Comparison of ENCODE assay signal across 3 cellular contexts in the genomic region with DNA sequence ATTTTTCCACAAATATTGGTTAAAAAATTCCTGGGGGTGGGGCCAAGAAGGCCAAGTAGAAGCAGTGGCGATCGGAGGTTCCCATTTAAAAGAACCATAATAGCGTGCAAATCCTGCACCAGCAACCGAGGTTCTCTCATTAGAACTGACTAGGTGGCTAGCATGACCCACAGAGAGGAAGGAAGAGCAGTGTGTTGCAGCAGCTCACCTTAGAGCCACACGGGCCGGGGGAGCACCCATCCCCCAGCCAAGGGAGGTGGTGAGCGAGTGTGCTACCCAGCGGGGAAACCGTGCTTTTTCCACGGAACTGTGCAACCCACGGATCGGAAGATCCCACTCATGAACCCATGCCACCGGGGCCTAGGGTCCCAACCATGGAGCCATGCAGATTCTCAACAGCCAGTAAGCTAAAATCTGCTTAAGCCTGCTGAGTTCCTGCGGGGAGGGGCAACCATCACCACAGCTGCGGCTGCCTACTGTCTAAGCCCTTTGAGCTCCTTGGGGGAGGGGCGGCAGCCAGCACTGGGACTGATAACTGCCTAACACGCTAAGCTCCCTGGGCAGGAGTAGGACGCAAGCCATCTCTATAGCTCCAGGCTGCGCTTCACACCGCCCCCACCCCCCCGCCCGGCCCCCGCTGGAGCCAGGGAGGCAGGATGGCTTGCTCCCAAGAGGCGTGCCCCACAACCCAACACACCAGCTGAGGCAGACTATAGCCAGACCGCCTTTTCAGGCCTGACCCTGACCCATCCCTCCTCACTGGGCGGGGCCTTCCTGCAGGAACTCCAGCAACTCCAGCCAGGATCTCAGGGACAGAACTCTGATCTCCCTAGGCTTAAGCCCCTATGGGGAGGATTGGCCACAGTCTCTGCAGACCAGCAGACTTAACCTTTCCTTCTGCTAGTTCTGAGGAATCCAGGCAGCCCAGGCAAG.
TF ChIP-seq lines count a peak whose summit lies in the region.

No MANE protein-coding gene starts in this region.

TF ChIP-seq in GM23338, 12 proteins besides CTCF, POLR2A, EP300 and RAD21 (continues in another document):
- TF ChIP-seq, protein P1, sequence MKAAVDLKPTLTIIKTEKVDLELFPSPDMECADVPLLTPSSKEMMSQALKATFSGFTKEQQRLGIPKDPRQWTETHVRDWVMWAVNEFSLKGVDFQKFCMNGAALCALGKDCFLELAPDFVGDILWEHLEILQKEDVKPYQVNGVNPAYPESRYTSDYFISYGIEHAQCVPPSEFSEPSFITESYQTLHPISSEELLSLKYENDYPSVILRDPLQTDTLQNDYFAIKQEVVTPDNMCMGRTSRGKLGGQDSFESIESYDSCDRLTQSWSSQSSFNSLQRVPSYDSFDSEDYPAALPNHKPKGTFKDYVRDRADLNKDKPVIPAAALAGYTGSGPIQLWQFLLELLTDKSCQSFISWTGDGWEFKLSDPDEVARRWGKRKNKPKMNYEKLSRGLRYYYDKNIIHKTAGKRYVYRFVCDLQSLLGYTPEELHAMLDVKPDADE (IDR thresholded peaks at IDR 0.05): no peak

TF ChIP-seq in H1, 55 proteins besides CTCF, POLR2A, EP300 and RAD21 (continues in another document):
- TF ChIP-seq SIN3A (conservative IDR thresholded peaks at IDR 0.05 in 1 of 2, IDR thresholded peaks at IDR 0.05 in 1 of 2; ENCODE audit: low read depth in 1 of 2, low read length in 2 of 2): 0 out of 4 replicates have a peak, but pooled peaks of 1 of the 2 experiments have one; percentile 22
- no peak for TF ChIP-seq MAFK (IDR thresholded peaks at IDR 0.05; ENCODE audit: low read depth, low read length)
- TF ChIP-seq EGR1 (IDR thresholded peaks at IDR 0.05; ENCODE audit: borderline replicate concordance, low read depth, low read length): no peak
- no peak for TF ChIP-seq CHD2 (IDR thresholded peaks at IDR 0.05; ENCODE audit: low read length)
- no peak for TF ChIP-seq TAF1 (IDR thresholded peaks at IDR 0.05; ENCODE audit: low read depth, low read length)
- TF ChIP-seq GTF2F1 (IDR thresholded peaks at IDR 0.05; ENCODE audit: borderline replicate concordance, low read depth, low read length): no peak
- peak; percentile 93 for TF ChIP-seq RBBP5 (IDR thresholded peaks at IDR 0.05; ENCODE audit: borderline replicate concordance, low read depth, low read length)
- TF ChIP-seq, protein P2, sequence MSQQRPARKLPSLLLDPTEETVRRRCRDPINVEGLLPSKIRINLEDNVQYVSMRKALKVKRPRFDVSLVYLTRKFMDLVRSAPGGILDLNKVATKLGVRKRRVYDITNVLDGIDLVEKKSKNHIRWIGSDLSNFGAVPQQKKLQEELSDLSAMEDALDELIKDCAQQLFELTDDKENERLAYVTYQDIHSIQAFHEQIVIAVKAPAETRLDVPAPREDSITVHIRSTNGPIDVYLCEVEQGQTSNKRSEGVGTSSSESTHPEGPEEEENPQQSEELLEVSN (IDR thresholded peaks at IDR 0.05): no peak
- TF ChIP-seq TCF12 (IDR thresholded peaks at IDR 0.05; ENCODE audit: low read depth, low read length): peak; percentile 90
- no peak for TF ChIP-seq TBP (IDR thresholded peaks at IDR 0.05; ENCODE audit: low read depth, low read length)
- peak; percentile 42 to 54; a peak in 1 of 4 replicates for TF ChIP-seq HDAC2 (IDR thresholded peaks at IDR 0.05; ENCODE audit: borderline replicate concordance in 1 of 2, low read depth in 2 of 2, low read length in 2 of 2)
- no peak for TF ChIP-seq BCL11A (IDR thresholded peaks at IDR 0.05; ENCODE audit: low read depth in 2 of 2, low read length in 2 of 2)
- TF ChIP-seq CREB1 (IDR thresholded peaks at IDR 0.05): peak; percentile 18; the same call in 1 of the 2 replicates
- TF ChIP-seq, protein P3, sequence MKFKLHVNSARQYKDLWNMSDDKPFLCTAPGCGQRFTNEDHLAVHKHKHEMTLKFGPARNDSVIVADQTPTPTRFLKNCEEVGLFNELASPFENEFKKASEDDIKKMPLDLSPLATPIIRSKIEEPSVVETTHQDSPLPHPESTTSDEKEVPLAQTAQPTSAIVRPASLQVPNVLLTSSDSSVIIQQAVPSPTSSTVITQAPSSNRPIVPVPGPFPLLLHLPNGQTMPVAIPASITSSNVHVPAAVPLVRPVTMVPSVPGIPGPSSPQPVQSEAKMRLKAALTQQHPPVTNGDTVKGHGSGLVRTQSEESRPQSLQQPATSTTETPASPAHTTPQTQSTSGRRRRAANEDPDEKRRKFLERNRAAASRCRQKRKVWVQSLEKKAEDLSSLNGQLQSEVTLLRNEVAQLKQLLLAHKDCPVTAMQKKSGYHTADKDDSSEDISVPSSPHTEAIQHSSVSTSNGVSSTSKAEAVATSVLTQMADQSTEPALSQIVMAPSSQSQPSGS (IDR thresholded peaks at IDR 0.05; ENCODE audit: low read length): no peak
- TF ChIP-seq SP4 (IDR thresholded peaks at IDR 0.05; ENCODE audit: low read length): no peak

TF ChIP-seq in SK-N-SH treated with all-trans-retinoic acid at 6 μM for 48 hours, 23 proteins besides CTCF, POLR2A, EP300 and RAD21:
- TF ChIP-seq GLIS3 (CRISPR knock-in tag; IDR thresholded peaks at IDR 0.05) (no peak), ARNTL (CRISPR knock-in tag; IDR thresholded peaks at IDR 0.05; ENCODE audit: borderline replicate concordance, low read depth) (no peak), ISL1 (CRISPR knock-in tag; IDR thresholded peaks at IDR 0.05) (no peak), TCF4 (CRISPR knock-in tag; IDR thresholded peaks at IDR 0.05; ENCODE audit: borderline replicate concordance) (no peak), OSR1 (CRISPR knock-in tag; IDR thresholded peaks at IDR 0.05) (no peak), ZFP3 (CRISPR knock-in tag; IDR thresholded peaks at IDR 0.05) (no peak), ESRRG (CRISPR knock-in tag; IDR thresholded peaks at IDR 0.05) (no peak), SNAI2 (CRISPR knock-in tag; IDR thresholded peaks at IDR 0.05) (no peak), BACH2 (CRISPR knock-in tag; IDR thresholded peaks at IDR 0.05; ENCODE audit: borderline replicate concordance) (no peak), ZC3H10 (CRISPR knock-in tag; IDR thresholded peaks at IDR 0.05) (no peak), ZNF565 (CRISPR knock-in tag; conservative IDR thresholded peaks at IDR 0.05; ENCODE audit: low read depth) (no peak), TOX (CRISPR knock-in tag; IDR thresholded peaks at IDR 0.05; ENCODE audit: borderline replicate concordance) (no peak), PPARA (CRISPR knock-in tag; IDR thresholded peaks at IDR 0.05; ENCODE audit: borderline replicate concordance) (no peak), CSDC2 (CRISPR knock-in tag; IDR thresholded peaks at IDR 0.05) (no peak)
- TF ChIP-seq, protein P4, sequence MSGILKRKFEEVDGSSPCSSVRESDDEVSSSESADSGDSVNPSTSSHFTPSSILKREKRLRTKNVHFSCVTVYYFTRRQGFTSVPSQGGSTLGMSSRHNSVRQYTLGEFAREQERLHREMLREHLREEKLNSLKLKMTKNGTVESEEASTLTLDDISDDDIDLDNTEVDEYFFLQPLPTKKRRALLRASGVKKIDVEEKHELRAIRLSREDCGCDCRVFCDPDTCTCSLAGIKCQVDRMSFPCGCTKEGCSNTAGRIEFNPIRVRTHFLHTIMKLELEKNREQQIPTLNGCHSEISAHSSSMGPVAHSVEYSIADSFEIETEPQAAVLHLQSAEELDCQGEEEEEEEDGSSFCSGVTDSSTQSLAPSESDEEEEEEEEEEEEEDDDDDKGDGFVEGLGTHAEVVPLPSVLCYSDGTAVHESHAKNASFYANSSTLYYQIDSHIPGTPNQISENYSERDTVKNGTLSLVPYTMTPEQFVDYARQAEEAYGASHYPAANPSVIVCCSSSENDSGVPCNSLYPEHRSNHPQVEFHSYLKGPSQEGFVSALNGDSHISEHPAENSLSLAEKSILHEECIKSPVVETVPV (CRISPR knock-in tag; IDR thresholded peaks at IDR 0.05): no peak
- TF ChIP-seq, protein P5, sequence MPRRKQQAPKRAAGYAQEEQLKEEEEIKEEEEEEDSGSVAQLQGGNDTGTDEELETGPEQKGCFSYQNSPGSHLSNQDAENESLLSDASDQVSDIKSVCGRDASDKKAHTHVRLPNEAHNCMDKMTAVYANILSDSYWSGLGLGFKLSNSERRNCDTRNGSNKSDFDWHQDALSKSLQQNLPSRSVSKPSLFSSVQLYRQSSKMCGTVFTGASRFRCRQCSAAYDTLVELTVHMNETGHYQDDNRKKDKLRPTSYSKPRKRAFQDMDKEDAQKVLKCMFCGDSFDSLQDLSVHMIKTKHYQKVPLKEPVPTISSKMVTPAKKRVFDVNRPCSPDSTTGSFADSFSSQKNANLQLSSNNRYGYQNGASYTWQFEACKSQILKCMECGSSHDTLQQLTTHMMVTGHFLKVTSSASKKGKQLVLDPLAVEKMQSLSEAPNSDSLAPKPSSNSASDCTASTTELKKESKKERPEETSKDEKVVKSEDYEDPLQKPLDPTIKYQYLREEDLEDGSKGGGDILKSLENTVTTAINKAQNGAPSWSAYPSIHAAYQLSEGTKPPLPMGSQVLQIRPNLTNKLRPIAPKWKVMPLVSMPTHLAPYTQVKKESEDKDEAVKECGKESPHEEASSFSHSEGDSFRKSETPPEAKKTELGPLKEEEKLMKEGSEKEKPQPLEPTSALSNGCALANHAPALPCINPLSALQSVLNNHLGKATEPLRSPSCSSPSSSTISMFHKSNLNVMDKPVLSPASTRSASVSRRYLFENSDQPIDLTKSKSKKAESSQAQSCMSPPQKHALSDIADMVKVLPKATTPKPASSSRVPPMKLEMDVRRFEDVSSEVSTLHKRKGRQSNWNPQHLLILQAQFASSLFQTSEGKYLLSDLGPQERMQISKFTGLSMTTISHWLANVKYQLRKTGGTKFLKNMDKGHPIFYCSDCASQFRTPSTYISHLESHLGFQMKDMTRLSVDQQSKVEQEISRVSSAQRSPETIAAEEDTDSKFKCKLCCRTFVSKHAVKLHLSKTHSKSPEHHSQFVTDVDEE (CRISPR knock-in tag; IDR thresholded peaks at IDR 0.05): no peak
- TF ChIP-seq, protein P6, sequence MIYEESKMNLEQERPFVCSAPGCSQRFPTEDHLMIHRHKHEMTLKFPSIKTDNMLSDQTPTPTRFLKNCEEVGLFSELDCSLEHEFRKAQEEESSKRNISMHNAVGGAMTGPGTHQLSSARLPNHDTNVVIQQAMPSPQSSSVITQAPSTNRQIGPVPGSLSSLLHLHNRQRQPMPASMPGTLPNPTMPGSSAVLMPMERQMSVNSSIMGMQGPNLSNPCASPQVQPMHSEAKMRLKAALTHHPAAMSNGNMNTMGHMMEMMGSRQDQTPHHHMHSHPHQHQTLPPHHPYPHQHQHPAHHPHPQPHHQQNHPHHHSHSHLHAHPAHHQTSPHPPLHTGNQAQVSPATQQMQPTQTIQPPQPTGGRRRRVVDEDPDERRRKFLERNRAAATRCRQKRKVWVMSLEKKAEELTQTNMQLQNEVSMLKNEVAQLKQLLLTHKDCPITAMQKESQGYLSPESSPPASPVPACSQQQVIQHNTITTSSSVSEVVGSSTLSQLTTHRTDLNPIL (CRISPR knock-in tag; IDR thresholded peaks at IDR 0.05; ENCODE audit: low read depth): no peak
- TF ChIP-seq, protein P7, sequence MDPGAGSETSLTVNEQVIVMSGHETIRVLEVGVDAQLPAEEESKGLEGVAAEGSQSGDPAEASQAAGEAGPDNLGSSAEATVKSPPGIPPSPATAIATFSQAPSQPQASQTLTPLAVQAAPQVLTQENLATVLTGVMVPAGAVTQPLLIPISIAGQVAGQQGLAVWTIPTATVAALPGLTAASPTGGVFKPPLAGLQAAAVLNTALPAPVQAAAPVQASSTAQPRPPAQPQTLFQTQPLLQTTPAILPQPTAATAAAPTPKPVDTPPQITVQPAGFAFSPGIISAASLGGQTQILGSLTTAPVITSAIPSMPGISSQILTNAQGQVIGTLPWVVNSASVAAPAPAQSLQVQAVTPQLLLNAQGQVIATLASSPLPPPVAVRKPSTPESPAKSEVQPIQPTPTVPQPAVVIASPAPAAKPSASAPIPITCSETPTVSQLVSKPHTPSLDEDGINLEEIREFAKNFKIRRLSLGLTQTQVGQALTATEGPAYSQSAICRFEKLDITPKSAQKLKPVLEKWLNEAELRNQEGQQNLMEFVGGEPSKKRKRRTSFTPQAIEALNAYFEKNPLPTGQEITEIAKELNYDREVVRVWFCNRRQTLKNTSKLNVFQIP (CRISPR knock-in tag; IDR thresholded peaks at IDR 0.05; ENCODE audit: borderline replicate concordance, low read depth): no peak
- TF ChIP-seq, protein P8, sequence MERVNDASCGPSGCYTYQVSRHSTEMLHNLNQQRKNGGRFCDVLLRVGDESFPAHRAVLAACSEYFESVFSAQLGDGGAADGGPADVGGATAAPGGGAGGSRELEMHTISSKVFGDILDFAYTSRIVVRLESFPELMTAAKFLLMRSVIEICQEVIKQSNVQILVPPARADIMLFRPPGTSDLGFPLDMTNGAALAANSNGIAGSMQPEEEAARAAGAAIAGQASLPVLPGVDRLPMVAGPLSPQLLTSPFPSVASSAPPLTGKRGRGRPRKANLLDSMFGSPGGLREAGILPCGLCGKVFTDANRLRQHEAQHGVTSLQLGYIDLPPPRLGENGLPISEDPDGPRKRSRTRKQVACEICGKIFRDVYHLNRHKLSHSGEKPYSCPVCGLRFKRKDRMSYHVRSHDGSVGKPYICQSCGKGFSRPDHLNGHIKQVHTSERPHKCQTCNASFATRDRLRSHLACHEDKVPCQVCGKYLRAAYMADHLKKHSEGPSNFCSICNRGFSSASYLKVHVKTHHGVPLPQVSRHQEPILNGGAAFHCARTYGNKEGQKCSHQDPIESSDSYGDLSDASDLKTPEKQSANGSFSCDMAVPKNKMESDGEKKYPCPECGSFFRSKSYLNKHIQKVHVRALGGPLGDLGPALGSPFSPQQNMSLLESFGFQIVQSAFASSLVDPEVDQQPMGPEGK (CRISPR knock-in tag; IDR thresholded peaks at IDR 0.05; ENCODE audit: borderline replicate concordance): no peak
